Comparison of ENCODE assay signal across 13 cellular contexts in the genomic region with DNA sequence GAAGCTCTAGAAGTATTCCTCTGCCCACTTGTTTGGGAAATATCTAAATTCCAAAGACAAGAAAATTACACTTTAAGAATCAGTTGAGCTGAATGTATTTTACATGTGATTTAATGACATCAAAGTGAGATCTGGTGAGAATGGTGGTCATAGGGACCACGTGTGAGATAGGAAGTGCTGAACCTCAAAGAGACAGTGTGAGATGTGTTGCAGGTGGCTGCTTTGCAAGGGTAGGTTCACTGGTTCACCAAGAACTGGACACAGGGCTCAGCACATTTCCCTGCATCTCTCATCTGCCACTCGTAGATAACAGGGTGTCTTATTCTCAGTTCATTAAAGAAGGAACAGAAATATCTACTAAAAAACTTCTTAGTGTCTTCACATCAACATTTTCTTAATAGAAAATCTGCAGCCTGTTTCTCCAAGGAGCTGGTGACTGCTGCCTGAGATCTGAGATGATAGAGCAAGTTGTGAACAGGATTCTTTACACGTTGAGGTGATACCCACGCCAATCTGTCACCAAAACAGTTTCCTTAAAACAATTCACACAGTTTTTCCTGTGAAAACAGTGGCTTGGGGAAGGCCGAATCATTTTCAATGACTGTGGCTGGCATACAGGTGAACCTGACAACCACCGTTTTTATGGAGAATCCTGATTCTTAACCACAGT. TPM values are rescaled to one million over a fixed set of nuclear protein-coding genes. Genes with fewer than 3 reads are reported as not detected.
DNase-seq lines count a peak whose midpoint lies in the region; ATAC-seq, FAIRE-seq and TF ChIP-seq lines count a peak whose summit lies in the region.
"Had no signal": no experiment of that assay in that cellular context is flagged by ENCODE, and none has a peak within 500 bp of the region (broad histone marks: within the 10 kb centered on the region; RNA-seq: fewer than 3 reads in every experiment).

No MANE protein-coding gene starts in this region.

- peaks cover 63% of the 10 kb centered on the region for H3K4me1 Mint-ChIP-seq in activated T-helper 17 cell treated with anti-CD3 and anti-CD28 coated beads, Interleukin-2, amount 50 U/mL, for 72 hours

- H3K9me3 ChIP-seq in prostate gland: no peaks in the 10 kb centered on the region

- ATAC-seq in GM19351 (IDR thresholded peaks at IDR 0.05; ENCODE audit: unreplicated experiment) (peak; percentile 47), HG02885 (IDR thresholded peaks at IDR 0.05; ENCODE audit: poor library complexity, unreplicated experiment) (peak; percentile 55), GM18907 (IDR thresholded peaks at IDR 0.05; ENCODE audit: unreplicated experiment) (no peak)
- ATAC-seq in activated T-helper 17 cell treated with anti-CD3 and anti-CD28 coated beads, Interleukin-2, amount 50 U/mL, for 72 hours (replicated peaks): peak; percentile 53

- H3K36me3 ChIP-seq in prostate gland: no peaks in the 10 kb centered on the region

- peak; percentile 94 for FAIRE-seq in GM12891 (lab: Jason Lieb, UNC)

- H3K9me3 Mint-ChIP-seq in activated T-helper 17 cell treated with anti-CD3 and anti-CD28 coated beads, Interleukin-2, amount 50 U/mL, for 72 hours: no peaks in the 10 kb centered on the region

- TF ChIP-seq POLR2A in GM12891 (IDR thresholded peaks at IDR 0.05; ENCODE audit: low read depth, low read length): no peak
- TF ChIP-seq POLR2A in prostate gland (IDR thresholded peaks at IDR 0.05): no peak

- no peaks in the 10 kb centered on the region for H3K27me3 ChIP-seq in prostate gland (replicated peaks; ENCODE audit: insufficient read depth)

- TF ChIP-seq CTCF in prostate gland (IDR thresholded peaks at IDR 0.05): no peak

- H3K36me3 Mint-ChIP-seq in activated T-helper 17 cell treated with anti-CD3 and anti-CD28 coated beads, Interleukin-2, amount 50 U/mL, for 72 hours (ENCODE audit: low read depth): peaks cover 98% of the 10 kb centered on the region

- 71% methylated on average over 6 of the region's 6 CpGs for WGBS in prostate gland

- H3K4me1 ChIP-seq in prostate gland (replicated peaks): no peaks in the 10 kb centered on the region

- DNase-seq in GM12891 (ENCODE audit: insufficient read length, low spot score) (no peak), prostate gland (ENCODE audit: low spot score) (no peak), NCI-H82 (lab: John Stamatoyannopoulos, UW) (no peak), NCI-H446 (lab: John Stamatoyannopoulos, UW) (no peak)
- DNase-seq: activated CD4-positive, CD25-positive, alpha-beta regulatory T cell; activated naive CD4-positive, alpha-beta T cell treated with Interleukin-2 at 50 U/mL for 16 hours; NCI-H187 had no signal

- no peak overlapping the region for H3K27ac ChIP-seq in prostate gland

- peak overlapping the region; percentile 94 for H3K27ac Mint-ChIP-seq in activated T-helper 17 cell treated with anti-CD3 and anti-CD28 coated beads, Interleukin-2, amount 50 U/mL, for 72 hours
- H3K27ac Mint-ChIP-seq: dendritic cell treated with granulocyte-macrophage colony-stimulating factor and Interleukin-4, amounts not matched to agents 40 ng/mL and 50 ng/mL, for 4 days had no signal

- peak overlapping the region; percentile 81 for H3K4me3 Mint-ChIP-seq in activated T-helper 17 cell treated with anti-CD3 and anti-CD28 coated beads, Interleukin-2, amount 50 U/mL, for 72 hours
- H3K4me3 Mint-ChIP-seq: dendritic cell treated with granulocyte-macrophage colony-stimulating factor and Interleukin-4, amounts not matched to agents 40 ng/mL and 50 ng/mL, for 4 days had no signal

- intact Hi-C loops in prostate gland (cut with DNase I): no loop called here

- no peak overlapping the region for H3K4me3 ChIP-seq in prostate gland

- H3K27me3 Mint-ChIP-seq in activated T-helper 17 cell treated with anti-CD3 and anti-CD28 coated beads, Interleukin-2, amount 50 U/mL, for 72 hours: no peaks in the 10 kb centered on the region
- H3K27me3 Mint-ChIP-seq: dendritic cell treated with granulocyte-macrophage colony-stimulating factor and Interleukin-4, amounts not matched to agents 40 ng/mL and 50 ng/mL, for 4 days had no signal

TF ChIP-seq in GM12891, 5 proteins besides CTCF, POLR2A, EP300 and RAD21:
- TF ChIP-seq POLR2AphosphoS5 (IDR thresholded peaks at IDR 0.05; ENCODE audit: low read depth, low read length) (no peak), SPI1 (IDR thresholded peaks at IDR 0.05; ENCODE audit: low read depth, low read length) (peak; percentile 36)
TF ChIP-seq in GM12891: peak in this region for 1.

RNA-seq across cellular contexts. Expression of gene CCR6, which starts 7.2 kb away (rescaled TPM):
- polyA plus RNA-seq in GM12891 (2012; ENCODE audit: low read depth, missing spikeins): 2.6 TPM
- total RNA-seq in activated T-helper 17 cell treated with anti-CD3 and anti-CD28 coated beads, Interleukin-2, amount 50 U/mL, for 72 hours: 10 to 100 TPM; 31.5 to 55.7 TPM
- total RNA-seq in prostate gland: not detected
- total RNA-seq: mesenteric fat pad had no signal

RNA-seq across cellular contexts. Expression of gene GPR31, which starts 27.6 kb away (rescaled TPM):
- polyA plus RNA-seq in GM12891 (2012; ENCODE audit: low read depth, missing spikeins): 0.04 TPM
- total RNA-seq in activated T-helper 17 cell treated with anti-CD3 and anti-CD28 coated beads, Interleukin-2, amount 50 U/mL, for 72 hours: not detected
- total RNA-seq in prostate gland: not detected
- total RNA-seq: mesenteric fat pad had no signal

Comparison
In these comparisons a context has a peak if more than half of its experiments do, and no peak if none do; other contexts are left out.
1. RNA of gene CCR6, which starts 7.2 kb away (total RNA-seq): 31.5 to 55.7 TPM in activated T-helper 17 cell treated with anti-CD3 and anti-CD28 coated beads, Interleukin-2, amount 50 U/mL, for 72 hours; not detected in prostate gland; every median in the first group is over 10 times any median in the second.